Comparison of ENCODE assay signal across 30 cellular contexts in genomic region chr6:51684603-51685002, GRCh38.
"Had no signal": no experiment of that assay in that cellular context is flagged by ENCODE, and none has a peak within 500 bp of the region (broad histone marks: within the 10 kb centered on the region; RNA-seq: fewer than 3 reads in every experiment).

No MANE protein-coding gene starts in this region.

- H3K36me3 ChIP-seq: cardiac muscle cell, heart left ventricle, lower lobe of right lung, right lobe of liver, tibial nerve, upper lobe of right lung, uterus had no signal

- ATAC-seq: esophagus mucosa; left lobe of liver; lower lobe of right lung; naive thymus-derived CD8-positive, alpha-beta T cell; right lobe of liver; stimulated activated naive CD8-positive, alpha-beta T cell treated with anti-CD3 and anti-CD28 coated beads, Interleukin-15, amount 100 ng/mL, for 72 hours; upper lobe of right lung had no signal

- H3K9me3 ChIP-seq: lower lobe of right lung, psoas muscle, right lobe of liver, testis, tibial nerve, upper lobe of right lung, uterus had no signal

- H3K4me3 ChIP-seq: cardiac muscle cell, heart left ventricle, hepatocyte, lower lobe of right lung, psoas muscle, right lobe of liver, smooth muscle cell, testis, tibial nerve, upper lobe of right lung, uterus had no signal

- DNase-seq: cortex of kidney; effector CD8-positive, alpha-beta T cell; endodermal cell; heart left ventricle; kidney; lower lobe of right lung; naive thymus-derived CD8-positive, alpha-beta T cell; nephron progenitor cell; nucleus accumbens; posterior cingulate gyrus; psoas muscle; retina; right lobe of liver; stimulated activated CD4-positive, alpha-beta T cell treated with anti-CD3 and anti-CD28 coated beads, Interleukin-12 subunit alpha, Interleukin-12 subunit beta, amount 100 ng/mL, for 4 hours; stimulated activated CD4-positive, alpha-beta T cell treated with anti-CD3 and anti-CD28 coated beads, Interleukin-1b, Interleukin-23, amount 100 ng/mL, for 48 hours; stimulated activated CD4-positive, alpha-beta T cell treated with anti-CD3 and anti-CD28 coated beads, Interleukin-4, amount 100 ng/mL, for 1 hour; stimulated activated CD8-positive, alpha-beta memory T cell treated with anti-CD3 and anti-CD28 coated beads, Interleukin-4, amount 100 ng/mL, for 48 hours; stimulated activated naive CD4-positive, alpha-beta T cell; stimulated activated naive CD8-positive, alpha-beta T cell treated with anti-CD3 and anti-CD28 coated beads, Interleukin-15, amount 100 ng/mL, for 72 hours; substantia nigra; testis; upper lobe of right lung; uterus had no signal

- H3K27ac ChIP-seq: cardiac muscle cell, epithelial cell of prostate, hepatocyte, lower lobe of right lung, psoas muscle, right lobe of liver, testis, upper lobe of right lung, uterus had no signal

- H3K27me3 ChIP-seq: cardiac muscle cell, heart left ventricle, hepatocyte, right lobe of liver, testis, tibial nerve, upper lobe of right lung, uterus had no signal

- H3K4me1 ChIP-seq: lower lobe of right lung, psoas muscle, testis, upper lobe of right lung, uterus had no signal
